ENCODE assay signal across 1 cellular context in the genomic region with DNA sequence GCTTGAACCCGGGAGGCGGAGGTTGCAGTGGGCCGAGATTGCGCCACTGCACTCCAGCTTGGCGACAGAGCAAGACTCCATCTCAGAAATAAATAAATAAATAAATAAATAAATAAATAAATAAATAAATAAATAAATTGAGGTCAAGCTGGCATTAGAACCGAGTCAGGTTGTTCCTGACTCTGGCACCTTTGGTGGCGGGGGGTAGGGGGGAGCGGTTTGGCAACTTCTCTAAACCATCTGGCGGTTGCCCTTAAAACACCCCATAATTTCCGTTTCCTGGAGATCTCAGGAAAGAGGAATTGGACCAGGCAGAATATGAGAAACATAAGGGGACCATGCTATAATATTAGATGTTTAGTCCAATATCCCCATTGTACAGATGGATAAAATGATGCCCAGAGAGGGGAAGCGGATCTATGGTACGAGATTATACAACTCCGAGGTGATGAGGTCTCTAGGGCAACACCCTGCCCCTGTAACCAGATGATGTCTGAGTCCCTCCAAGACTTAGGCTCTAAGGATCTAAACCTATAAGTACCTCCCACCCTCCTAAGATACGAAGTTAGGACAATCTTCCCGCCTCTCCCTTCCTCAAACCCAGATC.
TF ChIP-seq lines count a peak whose summit lies in the region.

No MANE protein-coding gene starts in this region.

TF ChIP-seq in SK-N-SH treated with all-trans-retinoic acid at 6 μM for 48 hours, 23 proteins besides CTCF, POLR2A, EP300 and RAD21 (continued from another document):
- TF ChIP-seq, protein P1, sequence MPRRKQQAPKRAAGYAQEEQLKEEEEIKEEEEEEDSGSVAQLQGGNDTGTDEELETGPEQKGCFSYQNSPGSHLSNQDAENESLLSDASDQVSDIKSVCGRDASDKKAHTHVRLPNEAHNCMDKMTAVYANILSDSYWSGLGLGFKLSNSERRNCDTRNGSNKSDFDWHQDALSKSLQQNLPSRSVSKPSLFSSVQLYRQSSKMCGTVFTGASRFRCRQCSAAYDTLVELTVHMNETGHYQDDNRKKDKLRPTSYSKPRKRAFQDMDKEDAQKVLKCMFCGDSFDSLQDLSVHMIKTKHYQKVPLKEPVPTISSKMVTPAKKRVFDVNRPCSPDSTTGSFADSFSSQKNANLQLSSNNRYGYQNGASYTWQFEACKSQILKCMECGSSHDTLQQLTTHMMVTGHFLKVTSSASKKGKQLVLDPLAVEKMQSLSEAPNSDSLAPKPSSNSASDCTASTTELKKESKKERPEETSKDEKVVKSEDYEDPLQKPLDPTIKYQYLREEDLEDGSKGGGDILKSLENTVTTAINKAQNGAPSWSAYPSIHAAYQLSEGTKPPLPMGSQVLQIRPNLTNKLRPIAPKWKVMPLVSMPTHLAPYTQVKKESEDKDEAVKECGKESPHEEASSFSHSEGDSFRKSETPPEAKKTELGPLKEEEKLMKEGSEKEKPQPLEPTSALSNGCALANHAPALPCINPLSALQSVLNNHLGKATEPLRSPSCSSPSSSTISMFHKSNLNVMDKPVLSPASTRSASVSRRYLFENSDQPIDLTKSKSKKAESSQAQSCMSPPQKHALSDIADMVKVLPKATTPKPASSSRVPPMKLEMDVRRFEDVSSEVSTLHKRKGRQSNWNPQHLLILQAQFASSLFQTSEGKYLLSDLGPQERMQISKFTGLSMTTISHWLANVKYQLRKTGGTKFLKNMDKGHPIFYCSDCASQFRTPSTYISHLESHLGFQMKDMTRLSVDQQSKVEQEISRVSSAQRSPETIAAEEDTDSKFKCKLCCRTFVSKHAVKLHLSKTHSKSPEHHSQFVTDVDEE (CRISPR knock-in tag; IDR thresholded peaks at IDR 0.05): no peak
- TF ChIP-seq, protein P2, sequence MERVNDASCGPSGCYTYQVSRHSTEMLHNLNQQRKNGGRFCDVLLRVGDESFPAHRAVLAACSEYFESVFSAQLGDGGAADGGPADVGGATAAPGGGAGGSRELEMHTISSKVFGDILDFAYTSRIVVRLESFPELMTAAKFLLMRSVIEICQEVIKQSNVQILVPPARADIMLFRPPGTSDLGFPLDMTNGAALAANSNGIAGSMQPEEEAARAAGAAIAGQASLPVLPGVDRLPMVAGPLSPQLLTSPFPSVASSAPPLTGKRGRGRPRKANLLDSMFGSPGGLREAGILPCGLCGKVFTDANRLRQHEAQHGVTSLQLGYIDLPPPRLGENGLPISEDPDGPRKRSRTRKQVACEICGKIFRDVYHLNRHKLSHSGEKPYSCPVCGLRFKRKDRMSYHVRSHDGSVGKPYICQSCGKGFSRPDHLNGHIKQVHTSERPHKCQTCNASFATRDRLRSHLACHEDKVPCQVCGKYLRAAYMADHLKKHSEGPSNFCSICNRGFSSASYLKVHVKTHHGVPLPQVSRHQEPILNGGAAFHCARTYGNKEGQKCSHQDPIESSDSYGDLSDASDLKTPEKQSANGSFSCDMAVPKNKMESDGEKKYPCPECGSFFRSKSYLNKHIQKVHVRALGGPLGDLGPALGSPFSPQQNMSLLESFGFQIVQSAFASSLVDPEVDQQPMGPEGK (CRISPR knock-in tag; IDR thresholded peaks at IDR 0.05; ENCODE audit: borderline replicate concordance): no peak
- no peak for TF ChIP-seq ZC3H10 (CRISPR knock-in tag; IDR thresholded peaks at IDR 0.05)
- no peak for TF ChIP-seq TOX (CRISPR knock-in tag; IDR thresholded peaks at IDR 0.05; ENCODE audit: borderline replicate concordance)
- no peak for TF ChIP-seq SNAI2 (CRISPR knock-in tag; IDR thresholded peaks at IDR 0.05)
- TF ChIP-seq PPARA (CRISPR knock-in tag; IDR thresholded peaks at IDR 0.05; ENCODE audit: borderline replicate concordance): no peak
- no peak for TF ChIP-seq ARNTL (CRISPR knock-in tag; IDR thresholded peaks at IDR 0.05; ENCODE audit: borderline replicate concordance, low read depth)
